In genomic region chr18:23453657-23454011, GRCh38 we compare ENCODE assay signal across 8 cellular contexts. TPM values are rescaled to one million over a fixed set of nuclear protein-coding genes. Genes with fewer than 3 reads are reported as not detected.
DNase-seq lines count a peak whose midpoint lies in the region; ATAC-seq and TF ChIP-seq lines count a peak whose summit lies in the region.

No MANE protein-coding gene starts in this region.

- no peaks in the 10 kb centered on the region for H3K9me2 ChIP-seq in OCI-LY1 (ENCODE audit: low read depth, low read length)

- intact Hi-C loops in thyroid gland (cut with DNase I) = loop anchor here (10.0 kb wide), 1 partner anchor 51 kb away; the partner anchor contains the start of gene RMC1

- H3K9me3 ChIP-seq in OCI-LY1 (ENCODE audit: low read length) (no peaks in the 10 kb centered on the region), thyroid gland (no peaks in the 10 kb centered on the region)

- H3K9me3 Mint-ChIP-seq in memory B cell = peaks cover 1% of the 10 kb centered on the region

- no peak for TF ChIP-seq POLR2A in thyroid gland (IDR thresholded peaks at IDR 0.05)

- H3K36me3 ChIP-seq in OCI-LY1 (ENCODE audit: insufficient read depth, low read length) (peaks cover 7% of the 10 kb centered on the region; the same call in 1 of the 2 replicates), thyroid gland (no peaks in the 10 kb centered on the region)

- H3K27me3 ChIP-seq in OCI-LY1 (ENCODE audit: insufficient read depth, low read length) (no peaks in the 10 kb centered on the region), thyroid gland (no peaks in the 10 kb centered on the region)

- H3K4me3 Mint-ChIP-seq in memory B cell = peak overlapping the region; percentile 98

- peak overlapping the region; percentile 80 for H3K4me3 ChIP-seq in OCI-LY1 (ENCODE audit: low read depth, low read length, poor library complexity, severe bottlenecking)
- peak overlapping the region; percentile 70 to 98 (median 90) for H3K4me3 ChIP-seq in thyroid gland (replicated peaks in 1 of 3)

- H3K27ac ChIP-seq in OCI-LY1 (ENCODE audit: low read depth, low read length, poor library complexity, severe bottlenecking) = peak overlapping the region; percentile 8
- H3K27ac ChIP-seq in thyroid gland = peak overlapping the region; percentile 83 to 90 (median 84)

- H4K20me1 ChIP-seq in OCI-LY1 (ENCODE audit: insufficient read depth, low read length) = no peaks in the 10 kb centered on the region; the same call in 1 of the 2 replicates

- no peaks in the 10 kb centered on the region for H3K27me3 Mint-ChIP-seq in memory B cell

- peaks cover 2% of the 10 kb centered on the region for H3K36me3 Mint-ChIP-seq in memory B cell

- TF ChIP-seq CTCF in OCI-LY1 (IDR thresholded peaks at IDR 0.05; ENCODE audit: low read length) (no peak), thyroid gland (IDR thresholded peaks at IDR 0.05) (no peak)

- H3F3A ChIP-seq in OCI-LY1 (ENCODE audit: insufficient read depth, low read length) = no peaks in the 10 kb centered on the region

- WGBS in thyroid gland, 2 donors = 0 to 1% methylated on average over 10 of the region's 10 CpGs

- H3K4me1 ChIP-seq in OCI-LY1 (ENCODE audit: insufficient read depth, low read length, severe bottlenecking) (peaks cover 46% of the 10 kb centered on the region), thyroid gland (peaks cover 33 to 36% of the 10 kb centered on the region in 2 donors)

- H3K4me2 ChIP-seq in OCI-LY1 (ENCODE audit: low read length) = peak overlapping the region; percentile 77

- peak; percentile 31 for DNase-seq in AG08395 (ENCODE audit: low spot score)
- peak; percentile 51 for DNase-seq in dermis blood vessel endothelial cell
- no peak for DNase-seq in memory B cell (ENCODE audit: low spot score in 2 of 2)
- DNase-seq in thyroid gland = peak in 1 of 2 donors; percentile 10
- DNase-seq in epidermal melanocyte (ENCODE audit: insufficient read length, low spot score) = no peak

- H3K4me1 Mint-ChIP-seq in memory B cell = peaks cover 42% of the 10 kb centered on the region

- H2AFZ ChIP-seq in OCI-LY1 (ENCODE audit: low read length) = no peak overlapping the region

- peak overlapping the region; percentile 79 for H3K9ac ChIP-seq in OCI-LY1 (ENCODE audit: low read length)

- peaks cover 48% of the 10 kb centered on the region for H3K79me2 ChIP-seq in OCI-LY1 (ENCODE audit: insufficient read depth, low read length)

- peak overlapping the region; percentile 95 for H3K27ac Mint-ChIP-seq in memory B cell

- ATAC-seq in GM19455 (IDR thresholded peaks at IDR 0.05; ENCODE audit: unreplicated experiment) (peak; percentile 8), memory B cell (ENCODE audit: low read depth) (peak; percentile 33), GM19324 (IDR thresholded peaks at IDR 0.05; ENCODE audit: low FRiP score, unreplicated experiment) (no peak)

RNA-seq across cellular contexts. Expression of gene RIOK3, which starts 0.5 kb away (rescaled TPM):
- total RNA-seq in dermis blood vessel endothelial cell (51.4 and 68.1 TPM in 2 replicates), thyroid gland (10 to 100 TPM; 51.2 to 85.7 (median 63.6) TPM)

RNA-seq across cellular contexts. Expression of gene RMC1, which starts 49.7 kb away (rescaled TPM):
- 28.8 and 33.1 TPM in 2 replicates for total RNA-seq in dermis blood vessel endothelial cell
- 10 to 100 TPM; 18.1 to 25.1 (median 21.7) TPM for total RNA-seq in thyroid gland

Comparison
In these comparisons a context has a peak if more than half of its experiments do, and no peak if none do; other contexts are left out.
1. DNase-seq: peak in AG08395 (single experiment) and dermis blood vessel endothelial cell (single experiment); none in memory B cell (0 of 2) and epidermal melanocyte (single experiment).